ENCODE assay signal across 27 cellular contexts in genomic region chr5:79206541-79206940, GRCh38.
"Had no signal": no experiment of that assay in that cellular context is flagged by ENCODE, and none has a peak within 500 bp of the region (broad histone marks: within the 10 kb centered on the region; RNA-seq: fewer than 3 reads in every experiment).

No MANE protein-coding gene starts in this region.

- H3K27me3 ChIP-seq: brain microvascular endothelial cell, dorsolateral prefrontal cortex had no signal

- DNase-seq: activated B cell treated with CpG ODN at 0.5 μM for 24 hours; activated CD4-positive, alpha-beta T cell treated with anti-CD3 and anti-CD28 coated beads for 48 hours; activated CD4-positive, alpha-beta T cell treated with anti-CD3 and anti-CD28 coated beads, Interleukin-2, amount 50 U/mL, for 1 hour; activated CD4-positive, alpha-beta T cell treated with anti-CD3 and anti-CD28 coated beads, Interleukin-2, amount 50 U/mL, for 48 hours; activated CD8-positive, alpha-beta memory T cell treated with anti-CD3 and anti-CD28 coated beads for 24 hours; activated CD8-positive, alpha-beta T cell treated with anti-CD3 and anti-CD28 coated beads for 36 hours; activated effector memory CD4-positive, alpha-beta T cell treated with Interleukin-2 at 50 U/mL for 16 hours; activated gamma-delta T cell treated with Interleukin-2 at 50 U/mL for 16 hours; activated naive CD4-positive, alpha-beta T cell treated with anti-CD3 and anti-CD28 coated beads, Interleukin-2, amount 50 U/mL, for 16 hours; activated naive CD4-positive, alpha-beta T cell treated with Interleukin-2 at 50 U/mL for 16 hours; activated T-cell treated with anti-CD3 and anti-CD28 coated beads, Interleukin-2, amount 50 U/mL, for 4 hours; amniotic stem cell; anterior cingulate cortex; brain microvascular endothelial cell; dorsolateral prefrontal cortex; effector memory CD4-positive, alpha-beta T cell; endodermal cell; foreskin fibroblast; T1000; WERI-Rb-1 had no signal

- H3K27ac ChIP-seq: brain microvascular endothelial cell, coronary artery, dorsolateral prefrontal cortex, WERI-Rb-1 had no signal

- H3K4me1 Mint-ChIP-seq: activated B cell treated with CpG ODN at 0.5 μM for 24 hours; activated T-helper 17 cell treated with anti-CD3 and anti-CD28 coated beads, Interleukin-2, amount 50 U/mL, for 72 hours; central memory CD8-positive, alpha-beta T cell had no signal

- H3K9me3 Mint-ChIP-seq: activated B cell treated with CpG ODN at 0.5 μM for 24 hours; activated CD8-positive, alpha-beta T cell treated with anti-CD3 and anti-CD28 coated beads for 36 hours; activated T-cell treated with anti-CD3 and anti-CD28 coated beads, Interleukin-2, amount 50 U/mL, for 4 hours; activated T-helper 17 cell treated with anti-CD3 and anti-CD28 coated beads, Interleukin-2, amount 50 U/mL, for 72 hours; central memory CD8-positive, alpha-beta T cell; dendritic cell treated with granulocyte-macrophage colony-stimulating factor and Interleukin-4, amounts not matched to agents 40 ng/mL and 50 ng/mL, for 4 days; endodermal cell had no signal

- H3K27ac Mint-ChIP-seq: activated B cell treated with CpG ODN at 0.5 μM for 24 hours; activated CD8-positive, alpha-beta T cell treated with anti-CD3 and anti-CD28 coated beads for 36 hours; activated naive CD8-positive, alpha-beta T cell; activated T-helper 17 cell treated with anti-CD3 and anti-CD28 coated beads, Interleukin-2, amount 50 U/mL, for 72 hours; dendritic cell treated with granulocyte-macrophage colony-stimulating factor and Interleukin-4, amounts not matched to agents 40 ng/mL and 50 ng/mL, for 4 days; endodermal cell had no signal

- H3K4me3 ChIP-seq: coronary artery, dorsolateral prefrontal cortex had no signal

- ATAC-seq: activated CD4-positive, CD25-positive, alpha-beta regulatory T cell treated with anti-CD3 and anti-CD28 coated beads, Interleukin-2, amount 50 U/mL, for 24 hours; activated CD8-positive, alpha-beta T cell treated with anti-CD3 and anti-CD28 coated beads for 36 hours; activated T-cell treated with anti-CD3 and anti-CD28 coated beads, Interleukin-2, amount 50 U/mL, for 4 hours; activated T-helper 17 cell treated with anti-CD3 and anti-CD28 coated beads, Interleukin-2, amount 50 U/mL, for 72 hours; esophagus mucosa had no signal

- H3K36me3 ChIP-seq: brain microvascular endothelial cell, WERI-Rb-1 had no signal

- H3K27me3 Mint-ChIP-seq: activated B cell treated with CpG ODN at 0.5 μM for 24 hours; activated CD8-positive, alpha-beta T cell treated with anti-CD3 and anti-CD28 coated beads for 36 hours; activated naive CD8-positive, alpha-beta T cell; activated T-helper 17 cell treated with anti-CD3 and anti-CD28 coated beads, Interleukin-2, amount 50 U/mL, for 72 hours; central memory CD8-positive, alpha-beta T cell; dendritic cell treated with granulocyte-macrophage colony-stimulating factor and Interleukin-4, amounts not matched to agents 40 ng/mL and 50 ng/mL, for 4 days had no signal

- H3K4me3 Mint-ChIP-seq: activated B cell treated with CpG ODN at 0.5 μM for 24 hours; activated CD8-positive, alpha-beta T cell treated with anti-CD3 and anti-CD28 coated beads for 36 hours; activated naive CD8-positive, alpha-beta T cell; activated T-cell treated with anti-CD3 and anti-CD28 coated beads, Interleukin-2, amount 50 U/mL, for 4 hours; activated T-helper 17 cell treated with anti-CD3 and anti-CD28 coated beads, Interleukin-2, amount 50 U/mL, for 72 hours; central memory CD8-positive, alpha-beta T cell; dendritic cell treated with granulocyte-macrophage colony-stimulating factor and Interleukin-4, amounts not matched to agents 40 ng/mL and 50 ng/mL, for 4 days; endodermal cell had no signal
